Comparison of ENCODE assay signal across 35 cellular contexts in the genomic region with DNA sequence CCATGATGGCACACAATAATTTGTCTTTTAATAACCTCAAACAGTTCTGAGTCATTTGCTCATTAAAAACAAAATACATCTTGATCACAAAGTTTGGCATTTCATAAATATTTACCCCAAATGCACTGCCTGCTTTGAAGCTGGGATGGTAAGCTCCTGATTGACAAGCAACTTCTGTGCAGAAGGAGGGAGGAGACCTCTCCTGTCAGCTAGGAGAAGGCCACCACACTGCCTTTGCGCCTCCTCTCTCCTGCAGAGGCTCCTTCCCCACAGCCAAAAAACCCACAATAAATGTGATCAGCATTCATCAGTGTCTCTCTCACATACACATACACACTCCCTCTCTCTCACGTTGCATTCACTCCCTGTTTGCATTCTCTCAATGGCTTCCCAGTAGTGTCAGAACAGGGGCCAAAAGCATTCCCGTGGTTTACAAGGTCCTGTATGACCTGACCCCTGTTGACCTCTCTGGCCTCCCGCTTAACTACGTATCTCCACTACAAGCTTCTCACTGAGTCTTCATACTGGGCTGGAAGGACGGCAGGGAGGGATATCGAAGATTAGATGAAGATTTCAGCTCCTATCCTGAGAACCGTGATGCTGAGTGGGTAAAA.
DNase-seq lines count a peak whose midpoint lies in the region; ATAC-seq, FAIRE-seq and TF ChIP-seq lines count a peak whose summit lies in the region.
"Had no signal": no experiment of that assay in that cellular context is flagged by ENCODE, and none has a peak within 500 bp of the region (broad histone marks: within the 10 kb centered on the region; RNA-seq: fewer than 3 reads in every experiment).

No MANE protein-coding gene starts in this region.

- no peaks in the 10 kb centered on the region for H3K9me2 ChIP-seq in PC-3 (replicated peaks; ENCODE audit: low read length)

- BruUV-seq in PC-3 (replicated peaks; lab: Mats Ljungman, UMichigan) (no TSS peak), K562 (replicated peaks; lab: Mats Ljungman, UMichigan) (no TSS peak)

- no peaks in the 10 kb centered on the region for H3K27me3 ChIP-seq in CD8-positive, alpha-beta T cell (ENCODE audit: insufficient read depth, low read length)
- H3K27me3 ChIP-seq in PC-3 (ENCODE audit: low read length) (no peaks in the 10 kb centered on the region), K562 (ENCODE audit: control insufficient read depth in 2 of 2, insufficient read depth in 2 of 2, low read length in 2 of 2) (no peaks in the 10 kb centered on the region)
- H3K27me3 ChIP-seq: adrenal gland, esophagus muscularis mucosa, foreskin keratinocyte, sigmoid colon, tibial nerve had no signal

- no peak for TF ChIP-seq CTCF in CD8-positive, alpha-beta T cell (IDR thresholded peaks at IDR 0.05)
- TF ChIP-seq CTCF in PC-3 (conservative IDR thresholded peaks at IDR 0.05; ENCODE audit: low read depth, low read length) (no peak), K562 (IDR thresholded peaks at IDR 0.05 in 2 of 3, conservative IDR thresholded peaks at IDR 0.05 in 1 of 3; ENCODE audit: insufficient read depth in 2 of 3, low read depth in 1 of 3, low read length in 3 of 3) (no peak), progenitor cell of endocrine pancreas (IDR thresholded peaks at IDR 0.05; ENCODE audit: unreplicated experiment) (no peak), foreskin fibroblast (IDR thresholded peaks at IDR 0.05; ENCODE audit: low read depth, low read length) (no peak)

- H3K4me1 Mint-ChIP-seq in CD8-positive, alpha-beta T cell (ENCODE audit: low read depth): peaks cover 78% of the 10 kb centered on the region
- H3K4me1 Mint-ChIP-seq in progenitor cell of endocrine pancreas (ENCODE audit: low read depth): peaks cover 38% of the 10 kb centered on the region

- WGBS in K562 (ENCODE audit: insufficient coverage, low coverage, missing lambda C conversion rate): 2% methylated on average over 7 of the region's 8 CpGs

- peaks cover 69% of the 10 kb centered on the region for H3K4me1 ChIP-seq in CD8-positive, alpha-beta T cell (ENCODE audit: insufficient read depth, low read length)
- H3K4me1 ChIP-seq in PC-3 (ENCODE audit: insufficient read depth, low read length) (no peaks in the 10 kb centered on the region), K562 (replicated peaks in 1 of 2; ENCODE audit: control insufficient read depth in 2 of 2, insufficient read depth in 2 of 2, low read length in 2 of 2) (peaks cover 6 to 15% of the 10 kb centered on the region in 2 experiments; a peak in 3 of 5 replicates)
- H3K4me1 ChIP-seq: foreskin keratinocyte had no signal

- no peak for DNase-seq in CD8-positive, alpha-beta T cell
- no peak for DNase-seq in PC-3
- peak in 1 of 4 experiments; percentile 45 for DNase-seq in K562 (ENCODE audit: extremely low read depth in 1 of 4, low spot score in 3 of 4)
- DNase-seq in progenitor cell of endocrine pancreas (ENCODE audit: low spot score, unreplicated experiment): no peak
- no peak for DNase-seq in foreskin fibroblast
- DNase-seq: ACHN; activated CD4-positive, alpha-beta T cell treated with anti-CD3 and anti-CD28 coated beads for 48 hours; activated gamma-delta T cell treated with Interleukin-2 at 50 U/mL for 16 hours; activated T-cell treated with anti-CD3 and anti-CD28 coated beads, Interleukin-2, amount 50 U/mL, for 4 hours; adrenal gland; Caco-2; cerebellar nuclear complex; DMS53; foreskin keratinocyte; GDM1; head of caudate nucleus; KBM-7; left ventricle myocardium inferior; mesendoderm; NCI-H2029; NCI-H524; NK-92 treated with Interleukin-12 subunit alpha and Interleukin-12 subunit beta, amount 100 ng/mL, for 24 hours; nucleus accumbens; psoas muscle; SHP77 treated with DMSO at 0.1 percent for 48 hours; sigmoid colon; stimulated activated CD4-positive, alpha-beta T cell treated with anti-CD3 and anti-CD28 coated beads, Interleukin-4, amount 100 ng/mL, for 1 hour had no signal

- FAIRE-seq in K562 (lab: Jason Lieb, UNC): no peak
- FAIRE-seq: endometrium, keratinocyte had no signal

- H3K36me3 Mint-ChIP-seq in CD8-positive, alpha-beta T cell: peaks cover 23% of the 10 kb centered on the region
- no peaks in the 10 kb centered on the region for H3K36me3 Mint-ChIP-seq in progenitor cell of endocrine pancreas (ENCODE audit: insufficient read depth)
- H3K36me3 Mint-ChIP-seq: brain had no signal

- no peak overlapping the region for H3K27ac ChIP-seq in CD8-positive, alpha-beta T cell (ENCODE audit: low read depth, low read length)
- H3K27ac ChIP-seq in PC-3 (ENCODE audit: low read length) (no peak overlapping the region), K562 (ENCODE audit: extremely low read depth, low read depth, low read length) (no peak overlapping the region; the same call in 2 of the 3 replicates)
- H3K27ac ChIP-seq: adrenal gland, esophagus muscularis mucosa, foreskin keratinocyte, left ventricle myocardium inferior, psoas muscle, sigmoid colon, VCaP had no signal

- no peaks in the 10 kb centered on the region for H3K9me3 ChIP-seq in CD8-positive, alpha-beta T cell (ENCODE audit: low read length)
- no peaks in the 10 kb centered on the region for H3K9me3 ChIP-seq in PC-3 (ENCODE audit: low read length)
- no peaks in the 10 kb centered on the region for H3K9me3 ChIP-seq in K562 (replicated peaks; ENCODE audit: control insufficient read depth, insufficient read depth, low read depth, low read length)
- H3K9me3 ChIP-seq: adrenal gland, Caco-2, esophagus muscularis mucosa, left ventricle myocardium inferior, psoas muscle, sigmoid colon, tibial nerve had no signal

- H3K9ac ChIP-seq in PC-3 (ENCODE audit: low read length) (no peak overlapping the region), K562 (ENCODE audit: insufficient read depth in 1 of 2, low read depth in 2 of 2, low read length in 2 of 2) (no peak overlapping the region)

- peak overlapping the region; percentile 87 for H3K27ac Mint-ChIP-seq in CD8-positive, alpha-beta T cell
- H3K27ac Mint-ChIP-seq in progenitor cell of endocrine pancreas: peak overlapping the region; percentile 54
- H3K27ac Mint-ChIP-seq: brain had no signal

- H3K36me3 ChIP-seq in CD8-positive, alpha-beta T cell (ENCODE audit: insufficient read depth, low read length): no peaks in the 10 kb centered on the region
- H3K36me3 ChIP-seq in PC-3 (ENCODE audit: low read depth, low read length) (no peaks in the 10 kb centered on the region), K562 (ENCODE audit: control insufficient read depth, insufficient read depth, low read length) (no peaks in the 10 kb centered on the region; the same call in 2 of the 3 replicates)
- H3K36me3 ChIP-seq: adrenal gland, esophagus muscularis mucosa, left ventricle myocardium inferior, sigmoid colon, tibial nerve had no signal

- H3K9me1 ChIP-seq in K562 (ENCODE audit: control insufficient read depth, insufficient read depth, low read length): no peaks in the 10 kb centered on the region

- no peak overlapping the region for H3K4me2 ChIP-seq in PC-3 (ENCODE audit: low read length)
- H3K4me2 ChIP-seq in K562 (ENCODE audit: insufficient read depth, low read length): no peak overlapping the region

- H3K79me2 ChIP-seq in PC-3 (ENCODE audit: low read length) (no peaks in the 10 kb centered on the region), K562 (ENCODE audit: control insufficient read depth, insufficient read depth, low read length) (no peaks in the 10 kb centered on the region)

- POLR2A ChIA-PET in CD8-positive, alpha-beta T cell (lab: Charles Lee): interaction anchor here (0.5 to 1.4 kb wide), 3 partner anchors 9 to 57 kb away, joined by 3 to 5 read pairs (median 3); no protein-coding TSS in a partner anchor
- POLR2A ChIA-PET in PC-3 (lab: Charles Lee; ENCODE audit: unreplicated experiment) (no interaction called here), K562 (lab: Yijun Ruan, JAX) (no interaction called here)

- no peaks in the 10 kb centered on the region for H3F3A ChIP-seq in PC-3 (ENCODE audit: low read length, unreplicated experiment)

- TF ChIP-seq POLR2A in K562 (conservative IDR thresholded peaks at IDR 0.05): no peak

- no peaks in the 10 kb centered on the region for H3K9me3 Mint-ChIP-seq in CD8-positive, alpha-beta T cell
- H3K9me3 Mint-ChIP-seq in progenitor cell of endocrine pancreas (ENCODE audit: low read depth): no peaks in the 10 kb centered on the region
- H3K9me3 Mint-ChIP-seq: activated T-cell treated with anti-CD3 and anti-CD28 coated beads, Interleukin-2, amount 50 U/mL, for 4 hours; brain had no signal

- H3K4me3 Mint-ChIP-seq in CD8-positive, alpha-beta T cell: no peak overlapping the region
- no peak overlapping the region for H3K4me3 Mint-ChIP-seq in progenitor cell of endocrine pancreas (ENCODE audit: low read depth)
- H3K4me3 Mint-ChIP-seq: activated T-cell treated with anti-CD3 and anti-CD28 coated beads, Interleukin-2, amount 50 U/mL, for 4 hours; brain had no signal

- H2AFZ ChIP-seq in PC-3 (ENCODE audit: low read length) (no peak overlapping the region), K562 (ENCODE audit: low read depth, low read length) (peak overlapping the region; percentile 28; the same call in 1 of the 2 replicates)

- H4K20me1 ChIP-seq in PC-3 (ENCODE audit: low read length) (no peaks in the 10 kb centered on the region), K562 (replicated peaks; ENCODE audit: control insufficient read depth, insufficient read depth, low read length) (no peaks in the 10 kb centered on the region)

- CTCF ChIA-PET in CD8-positive, alpha-beta T cell (lab: Charles Lee): interaction anchor here (0.6 to 1.1 kb wide), 2 partner anchors 8 to 145 kb away, joined by 3 read pairs; no protein-coding TSS in a partner anchor
- CTCF ChIA-PET in PC-3 (lab: Charles Lee): no interaction called here
- CTCF ChIA-PET in K562 (lab: Yijun Ruan, JAX; ENCODE audit: low intra/inter-chr PET ratio): no interaction called here

- H3K27me3 Mint-ChIP-seq in CD8-positive, alpha-beta T cell (ENCODE audit: low read depth): no peaks in the 10 kb centered on the region
- H3K27me3 Mint-ChIP-seq in progenitor cell of endocrine pancreas: no peaks in the 10 kb centered on the region

- ATAC-seq in CD8-positive, alpha-beta T cell: peak; percentile 38
- ATAC-seq in PC-3 (0 out of 2 replicates have a peak, but pooled peaks have one; percentile 37), K562 (peak; percentile 74), GM19035 (IDR thresholded peaks at IDR 0.05; ENCODE audit: unreplicated experiment) (no peak), HG02970 (IDR thresholded peaks at IDR 0.05; ENCODE audit: low FRiP score, unreplicated experiment) (no peak)
- ATAC-seq: foreskin keratinocyte, psoas muscle had no signal

- no peak overlapping the region for H3K4me3 ChIP-seq in CD8-positive, alpha-beta T cell (ENCODE audit: low read depth, low read length)
- H3K4me3 ChIP-seq in PC-3 (ENCODE audit: low read length): no peak overlapping the region
- H3K4me3 ChIP-seq in K562: no peak overlapping the region
- no peak overlapping the region for H3K4me3 ChIP-seq in foreskin fibroblast (ENCODE audit: low read depth in 1 of 2, low read length in 2 of 2)
- H3K4me3 ChIP-seq: adrenal gland, esophagus muscularis mucosa, left ventricle myocardium inferior, psoas muscle, sigmoid colon, tibial nerve had no signal

- intact Hi-C loops in CD8-positive, alpha-beta T cell (cut with DNase I, micrococcal nuclease): no loop called here
- intact Hi-C loops in PC-3 (cut with micrococcal nuclease): no loop called here
- intact Hi-C loops in K562 (cut with micrococcal nuclease): no loop called here

- no peak for TF ChIP-seq EP300 in K562 (IDR thresholded peaks at IDR 0.05; ENCODE audit: low read length)

- 0 out of 4 replicates have a peak, but pooled peaks of 1 of the 2 experiments have one; percentile 5 for TF ChIP-seq RAD21 in K562 (CRISPR knock-in tag; conservative IDR thresholded peaks at IDR 0.05 in 1 of 2, IDR thresholded peaks at IDR 0.05 in 1 of 2)

- in situ Hi-C loops in K562 (cut with MboI): no loop called here

Comparison
In these comparisons a context has a peak if more than half of its experiments do, and no peak if none do; other contexts are left out.
1. ATAC-seq: peak in CD8-positive, alpha-beta T cell (single experiment), PC-3 (single experiment) and K562 (single experiment); none in GM19035 (single experiment) and HG02970 (single experiment).